8 cellular contexts compared by ENCODE assay signal in genomic region chr1:248873993-248874671, GRCh38. TPM values are rescaled to one million over a fixed set of nuclear protein-coding genes. Genes with fewer than 3 reads are reported as not detected.
DNase-seq lines count a peak whose midpoint lies in the region; ATAC-seq and TF ChIP-seq lines count a peak whose summit lies in the region.

No MANE protein-coding gene starts in this region.

- DNase-seq in GM10248 (ENCODE audit: extremely low spot score) (peak; percentile 60), NCI-H1436 treated with DMSO at 0.1 percent for 48 hours (lab: John Stamatoyannopoulos, UW) (peak; percentile 93), T-helper 17 cell (peak; percentile 55 to 79 (median 71)), anterior cingulate cortex (lab: John Stamatoyannopoulos, UW) (peak in 48 of 58 donors; percentile 53 to 94 (median 78)), hypothalamus (lab: John Stamatoyannopoulos, UW) (peak in 42 of 51 donors; percentile 19 to 99 (median 64)), retinal pigment epithelial cell (ENCODE audit: low read depth) (no peak), aorta (peak; percentile 79 to 90)

- H3K4me3 ChIP-seq in retinal pigment epithelial cell (ENCODE audit: low read length) (peak overlapping the region; percentile 63), aorta (ENCODE audit: low read length in 2 of 2) (peak overlapping the region; percentile 11 to 49)

- peak overlapping the region; percentile 89 for H3K4me3 Mint-ChIP-seq in T-helper 17 cell

- CTCF ChIA-PET in GM10248 (lab: Yijun Ruan, JAX), result interaction anchor here (1.3 to 1.9 kb wide), 6 partner anchors 12 to 48 kb away, joined by 3 to 10 read pairs (median 6); partner anchors contain the start of genes SH3BP5L and ZNF692

- no peaks in the 10 kb centered on the region for H3K27me3 ChIP-seq in aorta (ENCODE audit: control insufficient read depth in 1 of 2, insufficient read depth in 2 of 2, low read length in 1 of 2)

- no peaks in the 10 kb centered on the region for H3K4me1 ChIP-seq in aorta (ENCODE audit: control insufficient read depth in 1 of 2, insufficient read depth in 2 of 2, low read length in 2 of 2)

- H3K36me3 Mint-ChIP-seq in T-helper 17 cell (ENCODE audit: low read depth), result peaks cover 2% of the 10 kb centered on the region

- no peaks in the 10 kb centered on the region for H3K36me3 ChIP-seq in aorta (ENCODE audit: control insufficient read depth in 1 of 2, insufficient read depth in 2 of 2, low read length in 1 of 2)

- H3K9me3 ChIP-seq in T-helper 17 cell (ENCODE audit: control insufficient read depth, low read length, poor library complexity, severe bottlenecking) (no peaks in the 10 kb centered on the region), aorta (ENCODE audit: control insufficient read depth, low read length) (no peaks in the 10 kb centered on the region)

- H3K4me1 Mint-ChIP-seq in T-helper 17 cell, result peaks cover 16% of the 10 kb centered on the region

- ATAC-seq in HG02852 (IDR thresholded peaks at IDR 0.05; ENCODE audit: unreplicated experiment) (peak; percentile 68), T-helper 17 cell (peak; percentile 70), aorta (ENCODE audit: low FRiP score) (peak; percentile 90)

- POLR2A ChIA-PET in GM10248 (lab: Yijun Ruan, JAX), result interaction anchor here (0.5 to 2.7 kb wide), 4 partner anchors 15 to 48 kb away, joined by 4 to 9 read pairs (median 8); partner anchors contain the start of genes SH3BP5L, ZNF672 and ZNF692

- H3K27ac ChIP-seq in aorta (ENCODE audit: low read depth in 1 of 2, low read length in 2 of 2), result peak overlapping the region; percentile 74 to 94

- TF ChIP-seq CTCF in GM10248 (IDR thresholded peaks at IDR 0.05; ENCODE audit: control extremely low read depth, extremely low read depth, low read depth, missing control alignments), result no peak
- TF ChIP-seq CTCF in retinal pigment epithelial cell (conservative IDR thresholded peaks at IDR 0.05; ENCODE audit: low read depth, low read length), result no peak

- H3K27ac Mint-ChIP-seq in T-helper 17 cell, result peak overlapping the region; percentile 98

- intact Hi-C loops in aorta (cut with DNase I), result loop anchor here in 1 of 2 donors (2.0 kb wide), 1 partner anchor 33 kb away; the partner anchor contains the start of gene PGBD2

- peaks cover 10% of the 10 kb centered on the region for H3K27me3 Mint-ChIP-seq in T-helper 17 cell

- WGBS in aorta, 2 donors, result 6 to 8% methylated on average over 24 of the region's 24 CpGs

RNA-seq across cellular contexts. Expression of gene ZNF692, which starts 15.2 kb away (rescaled TPM):
- total RNA-seq in T-helper 17 cell, result 10 to 100 TPM; 35.0 to 41.4 TPM
- 10 to 100 TPM; 20.7 to 41.3 TPM for total RNA-seq in aorta
- polyA plus RNA-seq in aorta, result 100 to 1,000 TPM in 1 of 2 donors, 10 to 100 TPM in 1; 10.3 to 176 TPM

RNA-seq across cellular contexts. Expression of gene PGBD2, which starts 31.9 kb away (rescaled TPM):
- 1 to 10 TPM; 2.1 to 3.6 TPM for total RNA-seq in T-helper 17 cell
- 1 to 10 TPM; 5.3 to 6.7 TPM for total RNA-seq in aorta
- polyA plus RNA-seq in aorta, result 1 to 10 TPM; 1.8 to 4.2 TPM

RNA-seq across cellular contexts. Expression of gene ZNF672, which starts 36.1 kb away (rescaled TPM):
- total RNA-seq in T-helper 17 cell, result 10 to 100 TPM; 23.1 to 28.8 TPM
- total RNA-seq in aorta, result 10 to 100 TPM; 18.7 to 30.5 TPM
- polyA plus RNA-seq in aorta, result 10 to 100 TPM in 1 of 2 donors, 1 to 10 TPM in 1; 5.1 to 11.0 TPM

RNA-seq across cellular contexts. Expression of gene SH3BP5L, which starts 48.4 kb away (rescaled TPM):
- 10 to 100 TPM; 13.3 to 20.0 TPM for total RNA-seq in T-helper 17 cell
- total RNA-seq in aorta, result 10 to 100 TPM; 21.4 to 25.1 TPM
- polyA plus RNA-seq in aorta, result 10 to 100 TPM; 11.8 to 16.6 TPM
